ENCODE assay signal across 17 cellular contexts in the genomic region with DNA sequence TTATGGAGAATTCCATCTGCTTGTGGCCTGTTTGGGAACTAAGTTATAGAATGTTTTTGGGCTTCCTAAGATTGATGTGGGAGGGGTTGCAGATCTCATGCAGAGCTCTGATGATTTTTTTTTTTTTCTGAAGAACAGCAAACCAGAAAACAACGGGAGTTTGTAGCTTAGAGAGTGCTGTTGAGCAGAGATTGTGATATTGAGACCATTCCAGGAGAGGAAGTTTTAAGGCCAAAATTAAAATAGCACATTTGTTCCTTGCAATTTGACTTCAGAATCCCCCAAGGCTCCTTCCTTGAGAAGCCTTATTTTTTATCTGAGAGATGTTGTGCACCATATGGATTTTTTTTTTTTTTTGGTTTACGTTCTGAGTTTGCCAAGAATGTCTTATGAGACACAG.
A peak's percentile ranks its signal among the peaks of the same experiment; 100 is the strongest.
DNase-seq lines count a peak whose midpoint lies in the region; ATAC-seq and TF ChIP-seq lines count a peak whose summit lies in the region.
"Had no signal": no experiment of that assay in that cellular context is flagged by ENCODE, and none has a peak within 500 bp of the region (broad histone marks: within the 10 kb centered on the region; RNA-seq: fewer than 3 reads in every experiment).

No MANE protein-coding gene starts in this region.

- 50% methylated on average over 2 of the region's 2 CpGs for WGBS in esophagus muscularis mucosa

- H3K4me1 ChIP-seq in esophagus muscularis mucosa (peaks cover 6 to 49% (median 47%) of the 10 kb centered on the region in 4 donors), thoracic aorta (ENCODE audit: control insufficient read depth in 1 of 2, low read depth in 2 of 2) (peaks cover 7 to 48% of the 10 kb centered on the region in 2 donors), lower lobe of right lung (no peaks in the 10 kb centered on the region)
- H3K4me1 ChIP-seq: BLaER1 had no signal

- H3K36me3 ChIP-seq in esophagus muscularis mucosa (no peaks in the 10 kb centered on the region), thoracic aorta (no peaks in the 10 kb centered on the region), lower lobe of right lung (no peaks in the 10 kb centered on the region)
- H3K36me3 ChIP-seq: BLaER1 had no signal

- H3K27ac Mint-ChIP-seq in nephron (peak overlapping the region; percentile 43 to 89 (median 88)), T-helper 17 cell (no peak overlapping the region)
- H3K27ac Mint-ChIP-seq: CD8-positive, alpha-beta memory T cell had no signal

- ATAC-seq in Right ventricle myocardium superior (ENCODE audit: poor library complexity) (peak; percentile 67), thoracic aorta (ENCODE audit: insufficient number of reproducible peaks, low FRiP score, low read depth) (no peak), GM19035 (IDR thresholded peaks at IDR 0.05; ENCODE audit: unreplicated experiment) (no peak), T-helper 17 cell (no peak), lower lobe of right lung (no peak)

- H3K4me3 Mint-ChIP-seq in nephron, result peak overlapping the region in 1 of 3 experiments; percentile 34
- no peak overlapping the region for H3K4me3 Mint-ChIP-seq in T-helper 17 cell
- H3K4me3 Mint-ChIP-seq: CD8-positive, alpha-beta memory T cell; H9 had no signal

- H3K9me3 Mint-ChIP-seq in nephron, result no peaks in the 10 kb centered on the region
- H3K9me3 Mint-ChIP-seq: CD8-positive, alpha-beta memory T cell; H9 had no signal

- no peak for TF ChIP-seq POLR2A in esophagus muscularis mucosa (IDR thresholded peaks at IDR 0.05; ENCODE audit: low read depth)

- DNase-seq in Right ventricle myocardium superior (no peak), cardiac septum (ENCODE audit: low spot score) (no peak), esophagus muscularis mucosa (ENCODE audit: extremely low spot score) (no peak), thoracic aorta (ENCODE audit: low spot score) (no peak), T-helper 17 cell (no peak), lower lobe of right lung (no peak)
- DNase-seq: 8988T; AML-193; Caco-2; CD8-positive, alpha-beta memory T cell; DND-41; GDM1; GM23248; H9 had no signal

- TF ChIP-seq CTCF in esophagus muscularis mucosa (IDR thresholded peaks at IDR 0.05) (no peak), nephron (IDR thresholded peaks at IDR 0.05; ENCODE audit: unreplicated experiment in 3 of 3) (no peak), thoracic aorta (IDR thresholded peaks at IDR 0.05) (no peak), lower lobe of right lung (IDR thresholded peaks at IDR 0.05) (no peak)

- no peaks in the 10 kb centered on the region for H3K27me3 Mint-ChIP-seq in nephron (ENCODE audit: low read depth)
- no peaks in the 10 kb centered on the region for H3K27me3 Mint-ChIP-seq in T-helper 17 cell

- H3K4me1 Mint-ChIP-seq in nephron (peaks cover 64% of the 10 kb centered on the region), T-helper 17 cell (peaks cover 6% of the 10 kb centered on the region)
- H3K4me1 Mint-ChIP-seq: CD8-positive, alpha-beta memory T cell had no signal

- no peak for TF ChIP-seq EP300 in esophagus muscularis mucosa (IDR thresholded peaks at IDR 0.05)

- H3K27ac ChIP-seq in esophagus muscularis mucosa (replicated peaks in 1 of 4), result peak overlapping the region; percentile 26 to 65 (median 58)
- peak overlapping the region; percentile 3 to 40 for H3K27ac ChIP-seq in thoracic aorta
- no peak overlapping the region for H3K27ac ChIP-seq in lower lobe of right lung
- H3K27ac ChIP-seq: BLaER1, GM23248 had no signal

- H3K27me3 ChIP-seq in esophagus muscularis mucosa (no peaks in the 10 kb centered on the region), thoracic aorta (replicated peaks; ENCODE audit: insufficient read depth) (no peaks in the 10 kb centered on the region), lower lobe of right lung (ENCODE audit: low read depth) (no peaks in the 10 kb centered on the region)
- H3K27me3 ChIP-seq: BLaER1 had no signal

- H3K9me3 ChIP-seq in esophagus muscularis mucosa, result no peaks in the 10 kb centered on the region
- no peaks in the 10 kb centered on the region for H3K9me3 ChIP-seq in thoracic aorta
- no peaks in the 10 kb centered on the region for H3K9me3 ChIP-seq in T-helper 17 cell (ENCODE audit: control insufficient read depth, low read length, poor library complexity, severe bottlenecking)
- no peaks in the 10 kb centered on the region for H3K9me3 ChIP-seq in lower lobe of right lung
- H3K9me3 ChIP-seq: BLaER1, Caco-2 had no signal

- intact Hi-C loops in Right ventricle myocardium superior (cut with DNase I), result no loop called here
- intact Hi-C loops in cardiac septum (cut with DNase I), result no loop called here
- intact Hi-C loops in esophagus muscularis mucosa (cut with DNase I), result loop anchor here (5.0 kb wide), 1 partner anchor 162 kb away; a partner anchor contains a TSS
- intact Hi-C loops in lower lobe of right lung (cut with DNase I), result no loop called here

- H3K36me3 Mint-ChIP-seq in nephron (ENCODE audit: low read depth) (no peaks in the 10 kb centered on the region), T-helper 17 cell (ENCODE audit: low read depth) (no peaks in the 10 kb centered on the region)
- H3K36me3 Mint-ChIP-seq: CD8-positive, alpha-beta memory T cell had no signal

- H3K4me3 ChIP-seq in esophagus muscularis mucosa (no peak overlapping the region), thoracic aorta (no peak overlapping the region), lower lobe of right lung (no peak overlapping the region)
- H3K4me3 ChIP-seq: BLaER1, GM23248 had no signal
